ENCODE assay signal across 2 cellular contexts in the genomic region with DNA sequence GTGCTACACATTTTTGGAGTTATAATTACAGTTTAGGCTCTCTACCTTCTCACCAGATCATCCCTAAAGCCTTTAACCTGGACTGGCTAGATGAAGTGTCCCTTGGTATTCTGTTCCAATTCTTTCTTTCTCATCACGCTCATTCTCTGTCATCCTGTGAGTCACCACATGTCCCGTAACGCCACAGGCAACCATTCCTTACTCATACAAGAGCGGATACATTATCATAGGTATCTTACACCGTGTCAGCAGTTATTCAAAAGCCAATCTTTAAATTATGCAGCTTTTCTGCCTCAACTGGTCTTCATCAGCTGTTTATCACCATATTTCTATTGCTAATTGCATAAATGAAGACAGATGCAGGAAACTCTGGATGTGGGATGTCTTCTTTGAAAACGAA.
TF ChIP-seq lines count a peak whose summit lies in the region.

No MANE protein-coding gene starts in this region.

TF ChIP-seq in IMR-90, 13 proteins besides CTCF, POLR2A, EP300 and RAD21:
- peak; percentile 55 for TF ChIP-seq MAFK (IDR thresholded peaks at IDR 0.05; ENCODE audit: low read depth, low read length)
- no peak for TF ChIP-seq RCOR1 (IDR thresholded peaks at IDR 0.05; ENCODE audit: insufficient replicate concordance, low read length)
TF ChIP-seq in IMR-90: peak in this region for 1.

TF ChIP-seq in K562, 482 proteins besides CTCF, POLR2A, EP300 and RAD21:
- TF ChIP-seq ZNF316 (IDR thresholded peaks at IDR 0.05) = 0 out of 2 replicates have a peak, but pooled peaks have one; percentile 21
- peak; percentile 18; the same call in 1 of the 2 replicates for TF ChIP-seq C11orf30 (IDR thresholded peaks at IDR 0.05; ENCODE audit: low read depth)
- TF ChIP-seq MAFK (IDR thresholded peaks at IDR 0.05; ENCODE audit: low read length) = 0 out of 2 replicates have a peak, but pooled peaks have one; percentile 5
- TF ChIP-seq, protein P1, sequence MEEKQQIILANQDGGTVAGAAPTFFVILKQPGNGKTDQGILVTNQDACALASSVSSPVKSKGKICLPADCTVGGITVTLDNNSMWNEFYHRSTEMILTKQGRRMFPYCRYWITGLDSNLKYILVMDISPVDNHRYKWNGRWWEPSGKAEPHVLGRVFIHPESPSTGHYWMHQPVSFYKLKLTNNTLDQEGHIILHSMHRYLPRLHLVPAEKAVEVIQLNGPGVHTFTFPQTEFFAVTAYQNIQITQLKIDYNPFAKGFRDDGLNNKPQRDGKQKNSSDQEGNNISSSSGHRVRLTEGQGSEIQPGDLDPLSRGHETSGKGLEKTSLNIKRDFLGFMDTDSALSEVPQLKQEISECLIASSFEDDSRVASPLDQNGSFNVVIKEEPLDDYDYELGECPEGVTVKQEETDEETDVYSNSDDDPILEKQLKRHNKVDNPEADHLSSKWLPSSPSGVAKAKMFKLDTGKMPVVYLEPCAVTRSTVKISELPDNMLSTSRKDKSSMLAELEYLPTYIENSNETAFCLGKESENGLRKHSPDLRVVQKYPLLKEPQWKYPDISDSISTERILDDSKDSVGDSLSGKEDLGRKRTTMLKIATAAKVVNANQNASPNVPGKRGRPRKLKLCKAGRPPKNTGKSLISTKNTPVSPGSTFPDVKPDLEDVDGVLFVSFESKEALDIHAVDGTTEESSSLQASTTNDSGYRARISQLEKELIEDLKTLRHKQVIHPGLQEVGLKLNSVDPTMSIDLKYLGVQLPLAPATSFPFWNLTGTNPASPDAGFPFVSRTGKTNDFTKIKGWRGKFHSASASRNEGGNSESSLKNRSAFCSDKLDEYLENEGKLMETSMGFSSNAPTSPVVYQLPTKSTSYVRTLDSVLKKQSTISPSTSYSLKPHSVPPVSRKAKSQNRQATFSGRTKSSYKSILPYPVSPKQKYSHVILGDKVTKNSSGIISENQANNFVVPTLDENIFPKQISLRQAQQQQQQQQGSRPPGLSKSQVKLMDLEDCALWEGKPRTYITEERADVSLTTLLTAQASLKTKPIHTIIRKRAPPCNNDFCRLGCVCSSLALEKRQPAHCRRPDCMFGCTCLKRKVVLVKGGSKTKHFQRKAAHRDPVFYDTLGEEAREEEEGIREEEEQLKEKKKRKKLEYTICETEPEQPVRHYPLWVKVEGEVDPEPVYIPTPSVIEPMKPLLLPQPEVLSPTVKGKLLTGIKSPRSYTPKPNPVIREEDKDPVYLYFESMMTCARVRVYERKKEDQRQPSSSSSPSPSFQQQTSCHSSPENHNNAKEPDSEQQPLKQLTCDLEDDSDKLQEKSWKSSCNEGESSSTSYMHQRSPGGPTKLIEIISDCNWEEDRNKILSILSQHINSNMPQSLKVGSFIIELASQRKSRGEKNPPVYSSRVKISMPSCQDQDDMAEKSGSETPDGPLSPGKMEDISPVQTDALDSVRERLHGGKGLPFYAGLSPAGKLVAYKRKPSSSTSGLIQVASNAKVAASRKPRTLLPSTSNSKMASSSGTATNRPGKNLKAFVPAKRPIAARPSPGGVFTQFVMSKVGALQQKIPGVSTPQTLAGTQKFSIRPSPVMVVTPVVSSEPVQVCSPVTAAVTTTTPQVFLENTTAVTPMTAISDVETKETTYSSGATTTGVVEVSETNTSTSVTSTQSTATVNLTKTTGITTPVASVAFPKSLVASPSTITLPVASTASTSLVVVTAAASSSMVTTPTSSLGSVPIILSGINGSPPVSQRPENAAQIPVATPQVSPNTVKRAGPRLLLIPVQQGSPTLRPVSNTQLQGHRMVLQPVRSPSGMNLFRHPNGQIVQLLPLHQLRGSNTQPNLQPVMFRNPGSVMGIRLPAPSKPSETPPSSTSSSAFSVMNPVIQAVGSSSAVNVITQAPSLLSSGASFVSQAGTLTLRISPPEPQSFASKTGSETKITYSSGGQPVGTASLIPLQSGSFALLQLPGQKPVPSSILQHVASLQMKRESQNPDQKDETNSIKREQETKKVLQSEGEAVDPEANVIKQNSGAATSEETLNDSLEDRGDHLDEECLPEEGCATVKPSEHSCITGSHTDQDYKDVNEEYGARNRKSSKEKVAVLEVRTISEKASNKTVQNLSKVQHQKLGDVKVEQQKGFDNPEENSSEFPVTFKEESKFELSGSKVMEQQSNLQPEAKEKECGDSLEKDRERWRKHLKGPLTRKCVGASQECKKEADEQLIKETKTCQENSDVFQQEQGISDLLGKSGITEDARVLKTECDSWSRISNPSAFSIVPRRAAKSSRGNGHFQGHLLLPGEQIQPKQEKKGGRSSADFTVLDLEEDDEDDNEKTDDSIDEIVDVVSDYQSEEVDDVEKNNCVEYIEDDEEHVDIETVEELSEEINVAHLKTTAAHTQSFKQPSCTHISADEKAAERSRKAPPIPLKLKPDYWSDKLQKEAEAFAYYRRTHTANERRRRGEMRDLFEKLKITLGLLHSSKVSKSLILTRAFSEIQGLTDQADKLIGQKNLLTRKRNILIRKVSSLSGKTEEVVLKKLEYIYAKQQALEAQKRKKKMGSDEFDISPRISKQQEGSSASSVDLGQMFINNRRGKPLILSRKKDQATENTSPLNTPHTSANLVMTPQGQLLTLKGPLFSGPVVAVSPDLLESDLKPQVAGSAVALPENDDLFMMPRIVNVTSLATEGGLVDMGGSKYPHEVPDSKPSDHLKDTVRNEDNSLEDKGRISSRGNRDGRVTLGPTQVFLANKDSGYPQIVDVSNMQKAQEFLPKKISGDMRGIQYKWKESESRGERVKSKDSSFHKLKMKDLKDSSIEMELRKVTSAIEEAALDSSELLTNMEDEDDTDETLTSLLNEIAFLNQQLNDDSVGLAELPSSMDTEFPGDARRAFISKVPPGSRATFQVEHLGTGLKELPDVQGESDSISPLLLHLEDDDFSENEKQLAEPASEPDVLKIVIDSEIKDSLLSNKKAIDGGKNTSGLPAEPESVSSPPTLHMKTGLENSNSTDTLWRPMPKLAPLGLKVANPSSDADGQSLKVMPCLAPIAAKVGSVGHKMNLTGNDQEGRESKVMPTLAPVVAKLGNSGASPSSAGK (IDR thresholded peaks at IDR 0.05) = no peak
- no peak for TF ChIP-seq JUND (IDR thresholded peaks at IDR 0.05; ENCODE audit: borderline replicate concordance, low read depth, low read length)
- TF ChIP-seq JUND (tag; IDR thresholded peaks at IDR 0.05; ENCODE audit: borderline replicate concordance, low read depth, low read length) = 0 out of 3 replicates have a peak, but pooled peaks have one; percentile 17
- TF ChIP-seq BCOR (IDR thresholded peaks at IDR 0.05) = no peak
- no peak for TF ChIP-seq KDM4B (IDR thresholded peaks at IDR 0.05; ENCODE audit: borderline replicate concordance in 2 of 2, low read depth in 1 of 2)
- TF ChIP-seq, protein P2, sequence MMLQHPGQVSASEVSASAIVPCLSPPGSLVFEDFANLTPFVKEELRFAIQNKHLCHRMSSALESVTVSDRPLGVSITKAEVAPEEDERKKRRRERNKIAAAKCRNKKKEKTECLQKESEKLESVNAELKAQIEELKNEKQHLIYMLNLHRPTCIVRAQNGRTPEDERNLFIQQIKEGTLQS (IDR thresholded peaks at IDR 0.05) = 0 out of 2 replicates have a peak, but pooled peaks have one; percentile 39
- TF ChIP-seq, protein P2 (CRISPR knock-in tag; conservative IDR thresholded peaks at IDR 0.05) = no peak
- TF ChIP-seq RCOR1 (IDR thresholded peaks at IDR 0.05; ENCODE audit: borderline replicate concordance in 1 of 2, low read depth in 2 of 2, low read length in 2 of 2) = no peak
- TF ChIP-seq FOSL1 (tag; conservative IDR thresholded peaks at IDR 0.05) = peak; percentile 83
- TF ChIP-seq MAFG (tag; conservative IDR thresholded peaks at IDR 0.05) = peak; percentile 40; the same call in 1 of the 2 replicates
- TF ChIP-seq, protein P3, sequence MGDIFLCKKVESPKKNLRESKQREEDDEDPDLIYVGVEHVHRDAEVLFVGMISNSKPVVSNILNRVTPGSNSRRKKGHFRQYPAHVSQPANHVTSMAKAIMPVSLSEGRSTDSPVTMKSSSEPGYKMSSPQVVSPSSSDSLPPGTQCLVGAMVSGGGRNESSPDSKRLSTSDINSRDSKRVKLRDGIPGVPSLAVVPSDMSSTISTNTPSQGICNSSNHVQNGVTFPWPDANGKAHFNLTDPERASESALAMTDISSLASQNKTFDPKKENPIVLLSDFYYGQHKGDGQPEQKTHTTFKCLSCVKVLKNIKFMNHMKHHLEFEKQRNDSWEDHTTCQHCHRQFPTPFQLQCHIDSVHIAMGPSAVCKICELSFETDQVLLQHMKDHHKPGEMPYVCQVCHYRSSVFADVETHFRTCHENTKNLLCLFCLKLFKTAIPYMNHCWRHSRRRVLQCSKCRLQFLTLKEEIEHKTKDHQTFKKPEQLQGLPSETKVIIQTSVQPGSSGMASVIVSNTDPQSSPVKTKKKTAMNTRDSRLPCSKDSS (IDR thresholded peaks at IDR 0.05; ENCODE audit: low read depth, partially characterized antibody) = no peak
- TF ChIP-seq ZNF583 (CRISPR knock-in tag; IDR thresholded peaks at IDR 0.05) = no peak
